ENCODE assay signal across 23 cellular contexts in genomic region chr20:46237736-46238135, GRCh38.
"Had no signal": no experiment of that assay in that cellular context is flagged by ENCODE, and none has a peak within 500 bp of the region (broad histone marks: within the 10 kb centered on the region; RNA-seq: fewer than 3 reads in every experiment).

No MANE protein-coding gene starts in this region.

- H3K27ac ChIP-seq: SJSA1, SK-N-MC had no signal

- H3K36me3 ChIP-seq: MG63, SJSA1 had no signal

- H3K4me1 ChIP-seq: SJSA1 had no signal

- H3K9me3 ChIP-seq: MG63, SJSA1 had no signal

- H3K4me3 ChIP-seq: MG63, SJSA1, SK-N-MC had no signal

- FAIRE-seq: RCC 7860 had no signal

- DNase-seq: Karpas-422, KG1, MG63, NCI-H1092, NCI-H1105 treated with DMSO at 0.1 percent for 48 hours, NCI-H1417 treated with DMSO at 0.1 percent for 48 hours, NCI-H146, NCI-H187, NCI-H2029, NCI-H2081 treated with DMSO at 0.1 percent for 48 hours, NCI-H2171, NCI-H226, NCI-H446, NCI-H510A, NCI-H524 treated with DMSO at 0.1 percent for 48 hours, NCI-H69, NCI-H774, Right ventricle myocardium superior, RPMI8226, SIG-M5 had no signal
